ENCODE assay signal across 9 cellular contexts in the genomic region with DNA sequence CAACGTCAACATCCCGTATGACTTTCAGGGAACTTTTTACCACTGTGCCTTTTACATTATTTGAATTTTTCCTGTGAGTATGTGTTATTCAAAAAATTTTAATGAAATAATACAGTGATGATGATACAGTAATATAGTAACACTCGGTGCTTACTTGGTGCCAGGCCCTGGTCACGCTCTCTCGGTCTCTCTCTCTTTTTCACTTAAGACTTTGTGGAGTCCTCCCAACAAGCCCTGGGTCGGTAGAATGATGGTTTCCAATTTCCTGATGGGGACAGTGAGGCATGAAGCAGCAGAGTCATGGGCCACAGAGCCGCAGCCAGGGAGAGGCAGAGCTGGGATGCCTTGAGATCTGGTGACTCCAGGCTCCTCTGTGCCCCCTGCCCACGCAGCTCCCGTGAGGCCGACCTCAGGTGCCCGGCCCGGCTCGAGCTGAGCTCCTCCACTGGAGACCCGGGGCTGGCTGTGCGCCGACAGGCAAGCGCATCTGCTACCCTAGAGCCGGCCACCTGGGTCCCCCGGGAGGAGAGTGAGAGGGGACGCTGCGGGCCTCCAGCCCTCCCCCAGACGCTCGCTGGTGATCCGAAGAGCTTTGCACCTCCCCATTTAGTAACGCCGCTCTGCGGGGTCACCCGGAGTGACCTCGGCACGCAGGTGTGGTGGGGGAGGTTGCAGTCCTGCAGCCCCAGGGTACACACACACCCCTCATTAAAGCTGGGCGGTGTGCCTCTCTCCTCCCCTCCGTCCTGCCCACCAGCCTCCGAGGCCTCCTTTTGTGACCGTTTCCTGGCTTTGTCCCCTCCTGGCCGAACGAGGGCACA. TPM values are rescaled to one million over a fixed set of nuclear protein-coding genes. Genes with fewer than 3 reads are reported as not detected.
DNase-seq lines count a peak whose midpoint lies in the region; ATAC-seq, FAIRE-seq and TF ChIP-seq lines count a peak whose summit lies in the region.
"Had no signal": no experiment of that assay in that cellular context is flagged by ENCODE, and none has a peak within 500 bp of the region (broad histone marks: within the 10 kb centered on the region; RNA-seq: fewer than 3 reads in every experiment).

No MANE protein-coding gene starts in this region.

- dilution Hi-C loops in endothelial cell of umbilical vein (cut with MboI; ENCODE audit: extremely low pct_ligation_motif_present, low sequenced_read_pairs) = no loop called here

- no peaks in the 10 kb centered on the region for H3K79me2 ChIP-seq in DOHH2 (ENCODE audit: control insufficient read depth, low read length)
- H3K79me2 ChIP-seq in endothelial cell of umbilical vein (ENCODE audit: control insufficient read depth, insufficient read depth, low read length) = no peaks in the 10 kb centered on the region

- H3K4me3 Mint-ChIP-seq in naive thymus-derived CD4-positive, alpha-beta T cell = no peak overlapping the region
- H3K4me3 Mint-ChIP-seq: activated naive CD8-positive, alpha-beta T cell treated with anti-CD3 and anti-CD28 coated beads, Interleukin-2, amount 10 ng/mL, durations not matched to agents 7 days and 5 days had no signal

- no peaks in the 10 kb centered on the region for H3K36me3 Mint-ChIP-seq in naive thymus-derived CD4-positive, alpha-beta T cell
- H3K36me3 Mint-ChIP-seq: activated naive CD8-positive, alpha-beta T cell treated with anti-CD3 and anti-CD28 coated beads, Interleukin-2, amount 10 ng/mL, durations not matched to agents 7 days and 5 days had no signal

- ATAC-seq in naive thymus-derived CD4-positive, alpha-beta T cell = no peak

- no peaks in the 10 kb centered on the region for H3K9me1 ChIP-seq in endothelial cell of umbilical vein (replicated peaks; ENCODE audit: control insufficient read depth, extremely low read depth, insufficient read depth, low read length)

- H3K27ac ChIP-seq in DOHH2 (ENCODE audit: low read depth, low read length) = no peak overlapping the region
- peak overlapping the region; percentile 96 for H3K27ac ChIP-seq in endothelial cell of umbilical vein (ENCODE audit: insufficient read depth, low read depth, low read length)
- H3K27ac ChIP-seq in naive thymus-derived CD4-positive, alpha-beta T cell (ENCODE audit: low read depth, low read length) = no peak overlapping the region

- peak overlapping the region; percentile 58 for H3K4me2 ChIP-seq in DOHH2 (ENCODE audit: low read length)
- peak overlapping the region; percentile 65 for H3K4me2 ChIP-seq in endothelial cell of umbilical vein (ENCODE audit: insufficient read depth, low read length)

- no peaks in the 10 kb centered on the region for H3K9me3 ChIP-seq in DOHH2 (ENCODE audit: control insufficient read depth, insufficient read depth, low read length)
- H3K9me3 ChIP-seq in endothelial cell of umbilical vein (replicated peaks; ENCODE audit: control insufficient read depth, insufficient read depth, low read length) = no peaks in the 10 kb centered on the region
- H3K9me3 ChIP-seq in naive thymus-derived CD4-positive, alpha-beta T cell (ENCODE audit: control insufficient read depth in 2 of 3, low read length in 3 of 3) = no peaks in the 10 kb centered on the region

- peaks cover 15 to 39% (median 17%) of the 10 kb centered on the region in 5 donors for H3K27me3 Mint-ChIP-seq in naive thymus-derived CD4-positive, alpha-beta T cell

- H3F3A ChIP-seq in DOHH2 (ENCODE audit: control insufficient read depth, insufficient read depth) = no peaks in the 10 kb centered on the region

- H3K9ac ChIP-seq in endothelial cell of umbilical vein (replicated peaks; ENCODE audit: extremely low read depth, insufficient read depth, low read length) = peak overlapping the region; percentile 79

- intact Hi-C loops in endothelial cell of umbilical vein (cut with micrococcal nuclease) = loop anchor here (1.0 kb wide), 2 partner anchors 31 to 32 kb away; partner anchors contain the start of gene ZNF579
- intact Hi-C loops in naive thymus-derived CD4-positive, alpha-beta T cell (cut with micrococcal nuclease) = no loop called here

- POLR2A ChIA-PET in endothelial cell of umbilical vein (lab: Charles Lee) = interaction anchor here (0.5 kb wide), 1 partner anchor 73 kb away, joined by 3 read pairs; no protein-coding TSS in a partner anchor
- POLR2A ChIA-PET in naive thymus-derived CD4-positive, alpha-beta T cell (lab: Charles Lee) = no interaction called here

- peaks cover 0 to 2% (median 0%) of the 10 kb centered on the region in 11 donors for H3K9me3 Mint-ChIP-seq in naive thymus-derived CD4-positive, alpha-beta T cell
- H3K9me3 Mint-ChIP-seq: activated naive CD8-positive, alpha-beta T cell treated with anti-CD3 and anti-CD28 coated beads, Interleukin-2, amount 10 ng/mL, durations not matched to agents 7 days and 5 days had no signal

- BruUV-seq in endothelial cell of umbilical vein (replicated peaks; lab: Mats Ljungman, UMichigan) = TSS peak; percentile 98

- peak overlapping the region; percentile 45 for H3K4me3 ChIP-seq in DOHH2 (ENCODE audit: low read length)
- H3K4me3 ChIP-seq in endothelial cell of umbilical vein (replicated peaks in 1 of 3; ENCODE audit: insufficient read depth in 1 of 3, low read depth in 1 of 3, low read length in 3 of 3) = peak overlapping the region in 2 of 3 experiments; percentile 21 to 26
- no peak overlapping the region for H3K4me3 ChIP-seq in naive thymus-derived CD4-positive, alpha-beta T cell (ENCODE audit: low read length)

- peaks cover 7% of the 10 kb centered on the region for H3K27me3 ChIP-seq in DOHH2 (ENCODE audit: control insufficient read depth, low read length)
- H3K27me3 ChIP-seq in endothelial cell of umbilical vein (ENCODE audit: control insufficient read depth in 2 of 2, insufficient read depth in 2 of 2, low read length in 2 of 2) = peaks cover 0 to 3% of the 10 kb centered on the region in 2 experiments
- no peaks in the 10 kb centered on the region for H3K27me3 ChIP-seq in naive thymus-derived CD4-positive, alpha-beta T cell (ENCODE audit: control insufficient read depth in 2 of 2, insufficient read depth in 2 of 2, low read length in 2 of 2)

- H3K9me2 ChIP-seq in DOHH2 (replicated peaks; ENCODE audit: control insufficient read depth, low read length) = no peaks in the 10 kb centered on the region

- H3K27ac Mint-ChIP-seq in naive thymus-derived CD4-positive, alpha-beta T cell = no peak overlapping the region
- H3K27ac Mint-ChIP-seq: activated naive CD8-positive, alpha-beta T cell treated with anti-CD3 and anti-CD28 coated beads, Interleukin-2, amount 10 ng/mL, durations not matched to agents 7 days and 5 days had no signal

- H3K36me3 ChIP-seq in DOHH2 (ENCODE audit: control insufficient read depth, low read length) (no peaks in the 10 kb centered on the region), endothelial cell of umbilical vein (ENCODE audit: control insufficient read depth in 2 of 2, extremely low read depth in 1 of 2, insufficient read depth in 2 of 2, low read length in 2 of 2) (no peaks in the 10 kb centered on the region)
- no peaks in the 10 kb centered on the region for H3K36me3 ChIP-seq in naive thymus-derived CD4-positive, alpha-beta T cell (ENCODE audit: control insufficient read depth in 2 of 3, insufficient read depth in 3 of 3, low read length in 3 of 3)

- H3K4me1 Mint-ChIP-seq in naive thymus-derived CD4-positive, alpha-beta T cell = peaks cover 0 to 10% (median 0%) of the 10 kb centered on the region in 7 donors

- H4K20me1 ChIP-seq in DOHH2 (ENCODE audit: control insufficient read depth, insufficient read depth, low read depth, low read length) (no peaks in the 10 kb centered on the region), endothelial cell of umbilical vein (replicated peaks; ENCODE audit: control insufficient read depth, extremely low read depth, insufficient read depth, low read length) (no peaks in the 10 kb centered on the region)

- TF ChIP-seq CTCF in DOHH2 (IDR thresholded peaks at IDR 0.05; ENCODE audit: low read depth, low read length, poor library complexity, severe bottlenecking) (no peak), endothelial cell of umbilical vein (IDR thresholded peaks at IDR 0.05; ENCODE audit: extremely low read depth in 1 of 2, insufficient read depth in 1 of 2, low read depth in 1 of 2, low read length in 2 of 2) (peak in 1 of 2 donors; percentile 13)

- peaks cover 11% of the 10 kb centered on the region for H3K4me1 ChIP-seq in DOHH2 (ENCODE audit: control insufficient read depth, low read length)
- peaks cover 33% of the 10 kb centered on the region for H3K4me1 ChIP-seq in endothelial cell of umbilical vein (ENCODE audit: control insufficient read depth, extremely low read depth, insufficient read depth, low read length)
- H3K4me1 ChIP-seq in naive thymus-derived CD4-positive, alpha-beta T cell (ENCODE audit: control insufficient read depth in 2 of 2, insufficient read depth in 2 of 2, low read length in 2 of 2) = no peaks in the 10 kb centered on the region

- peak overlapping the region; percentile 65 for H2AFZ ChIP-seq in endothelial cell of umbilical vein (ENCODE audit: low read depth, low read length)

- CTCF ChIA-PET in endothelial cell of umbilical vein (lab: Charles Lee) = interaction anchor here (0.7 to 2.0 kb wide), 7 partner anchors 9 to 83 kb away, joined by 3 to 9 read pairs (median 4); partner anchors contain the start of gene FIZ1
- CTCF ChIA-PET in naive thymus-derived CD4-positive, alpha-beta T cell (lab: Charles Lee) = no interaction called here

- DNase-seq in NCI-H2227 (lab: John Stamatoyannopoulos, UW; ENCODE audit: unreplicated experiment) (peak; percentile 81), endothelial cell of umbilical vein (ENCODE audit: low read depth, low spot score) (peak; percentile 86), non-pigmented ciliary epithelial cell (ENCODE audit: low read depth) (peak; percentile 63), medulla oblongata (ENCODE audit: extremely low spot score) (no peak)
- no peak for DNase-seq in stimulated activated CD4-positive, alpha-beta T cell treated with anti-CD3 and anti-CD28 coated beads, Interleukin-2, amount 100 ng/mL, for 24 hours
- no peak for DNase-seq in effector CD8-positive, alpha-beta T cell (lab: John Stamatoyannopoulos, UW)
- no peak for DNase-seq in naive thymus-derived CD4-positive, alpha-beta T cell
- DNase-seq: activated naive CD8-positive, alpha-beta T cell treated with anti-CD3 and anti-CD28 coated beads, Interleukin-2, amount 10 ng/mL, durations not matched to agents 7 days and 5 days had no signal

- no peak for TF ChIP-seq POLR2A in endothelial cell of umbilical vein (IDR thresholded peaks at IDR 0.05; ENCODE audit: low read depth, low read length)

- FAIRE-seq in endothelial cell of umbilical vein (lab: Jason Lieb, UNC) = peak; percentile 83

RNA-seq across cellular contexts. Expression of gene SBK3, which starts 4.4 kb away (rescaled TPM):
- 0.25 and 0.62 TPM in 2 replicates for total RNA-seq in endothelial cell of umbilical vein
- 0.18 and 0.19 TPM in 2 replicates for polyA plus RNA-seq in endothelial cell of umbilical vein
- 0.17 and 0.18 TPM in 2 replicates for polyA plus RNA-seq in endothelial cell of umbilical vein (2011; cell fraction: cytosol; rRNA removed)
- polyA plus RNA-seq in endothelial cell of umbilical vein (2011; cell fraction: nucleus; rRNA removed) = 0.60 and 0.67 TPM in 2 replicates
- not detected in 2 replicates for polyA plus RNA-seq in endothelial cell of umbilical vein (2012)
- 0.25 TPM in 1 of 2 replicates, not detected in the other for polyA minus RNA-seq in endothelial cell of umbilical vein
- not detected for polyA minus RNA-seq in endothelial cell of umbilical vein (2011; cell fraction: cytosol; rRNA and poly(A)+ RNA removed)
- polyA minus RNA-seq in endothelial cell of umbilical vein (2011; cell fraction: nucleus; rRNA and poly(A)+ RNA removed) = not detected in 2 replicates
- not detected for total RNA-seq in naive thymus-derived CD4-positive, alpha-beta T cell
- polyA plus RNA-seq in naive thymus-derived CD4-positive, alpha-beta T cell = not detected
- total RNA-seq: activated naive CD8-positive, alpha-beta T cell treated with anti-CD3 and anti-CD28 coated beads, Interleukin-2, amount 10 ng/mL, durations not matched to agents 7 days and 5 days had no signal

RNA-seq across cellular contexts. Expression of gene SBK2, which starts 12.8 kb away (rescaled TPM):
- not detected in 2 replicates for total RNA-seq in endothelial cell of umbilical vein
- polyA plus RNA-seq in endothelial cell of umbilical vein = not detected in 2 replicates
- not detected in 2 replicates for polyA plus RNA-seq in endothelial cell of umbilical vein (2011; cell fraction: cytosol; rRNA removed)
- polyA plus RNA-seq in endothelial cell of umbilical vein (2011; cell fraction: nucleus; rRNA removed) = not detected in 2 replicates
- polyA plus RNA-seq in endothelial cell of umbilical vein (2012) = not detected in 2 replicates
- not detected in 2 replicates for polyA minus RNA-seq in endothelial cell of umbilical vein
- not detected for polyA minus RNA-seq in endothelial cell of umbilical vein (2011; cell fraction: cytosol; rRNA and poly(A)+ RNA removed)
- not detected in 2 replicates for polyA minus RNA-seq in endothelial cell of umbilical vein (2011; cell fraction: nucleus; rRNA and poly(A)+ RNA removed)
- total RNA-seq in naive thymus-derived CD4-positive, alpha-beta T cell = not detected
- not detected for polyA plus RNA-seq in naive thymus-derived CD4-positive, alpha-beta T cell
- total RNA-seq: activated naive CD8-positive, alpha-beta T cell treated with anti-CD3 and anti-CD28 coated beads, Interleukin-2, amount 10 ng/mL, durations not matched to agents 7 days and 5 days had no signal

RNA-seq across cellular contexts. Expression of gene ZNF579, which starts 30.9 kb away (rescaled TPM):
- total RNA-seq in endothelial cell of umbilical vein = 15.7 and 15.9 TPM in 2 replicates
- polyA plus RNA-seq in endothelial cell of umbilical vein = 9.9 and 11.6 TPM in 2 replicates
- 2.4 and 4.1 TPM in 2 replicates for polyA plus RNA-seq in endothelial cell of umbilical vein (2011; cell fraction: cytosol; rRNA removed)
- 7.0 and 12.5 TPM in 2 replicates for polyA plus RNA-seq in endothelial cell of umbilical vein (2011; cell fraction: nucleus; rRNA removed)
- 6.6 and 11.0 TPM in 2 replicates for polyA plus RNA-seq in endothelial cell of umbilical vein (2012)
- 17.1 and 17.8 TPM in 2 replicates for polyA minus RNA-seq in endothelial cell of umbilical vein
- 5.4 TPM for polyA minus RNA-seq in endothelial cell of umbilical vein (2011; cell fraction: cytosol; rRNA and poly(A)+ RNA removed)
- 7.9 and 8.4 TPM in 2 replicates for polyA minus RNA-seq in endothelial cell of umbilical vein (2011; cell fraction: nucleus; rRNA and poly(A)+ RNA removed)
- 10 to 100 TPM in 1 of 5 experiments, 1 to 10 TPM in 4; 6.1 to 11.0 (median 7.8) TPM for total RNA-seq in naive thymus-derived CD4-positive, alpha-beta T cell
- polyA plus RNA-seq in naive thymus-derived CD4-positive, alpha-beta T cell = 1 to 10 TPM in 1 of 2 donors, under 1 TPM in 1; 0.50 to 2.2 TPM

RNA-seq across cellular contexts. Expression of gene FIZ1, which starts 49.6 kb away (rescaled TPM):
- 14.7 and 15.6 TPM in 2 replicates for total RNA-seq in endothelial cell of umbilical vein
- 6.6 and 7.0 TPM in 2 replicates for polyA plus RNA-seq in endothelial cell of umbilical vein
- polyA plus RNA-seq in endothelial cell of umbilical vein (2011; cell fraction: cytosol; rRNA removed) = 5.2 and 5.6 TPM in 2 replicates
- polyA plus RNA-seq in endothelial cell of umbilical vein (2011; cell fraction: nucleus; rRNA removed) = 9.0 and 12.8 TPM in 2 replicates
- polyA plus RNA-seq in endothelial cell of umbilical vein (2012) = 6.3 and 9.7 TPM in 2 replicates
- 3.1 and 7.7 TPM in 2 replicates for polyA minus RNA-seq in endothelial cell of umbilical vein
- 12.8 TPM for polyA minus RNA-seq in endothelial cell of umbilical vein (2011; cell fraction: cytosol; rRNA and poly(A)+ RNA removed)
- 5.1 and 6.5 TPM in 2 replicates for polyA minus RNA-seq in endothelial cell of umbilical vein (2011; cell fraction: nucleus; rRNA and poly(A)+ RNA removed)
- total RNA-seq in naive thymus-derived CD4-positive, alpha-beta T cell = 10 to 100 TPM in 4 of 5 experiments, 1 to 10 TPM in 1; 9.4 to 32.0 (median 16.1) TPM
- polyA plus RNA-seq in naive thymus-derived CD4-positive, alpha-beta T cell = 1 to 10 TPM; 3.3 to 6.5 TPM

RNA-seq across cellular contexts. Expression of gene ZNF524, which starts 50.4 kb away (rescaled TPM):
- 14.2 and 15.2 TPM in 2 replicates for total RNA-seq in endothelial cell of umbilical vein
- 15.4 and 22.5 TPM in 2 replicates for polyA plus RNA-seq in endothelial cell of umbilical vein
- 7.8 and 15.2 TPM in 2 replicates for polyA plus RNA-seq in endothelial cell of umbilical vein (2011; cell fraction: cytosol; rRNA removed)
- 4.3 and 6.1 TPM in 2 replicates for polyA plus RNA-seq in endothelial cell of umbilical vein (2011; cell fraction: nucleus; rRNA removed)
- polyA plus RNA-seq in endothelial cell of umbilical vein (2012) = 4.3 and 8.3 TPM in 2 replicates
- 1.8 and 4.0 TPM in 2 replicates for polyA minus RNA-seq in endothelial cell of umbilical vein
- 4.6 TPM for polyA minus RNA-seq in endothelial cell of umbilical vein (2011; cell fraction: cytosol; rRNA and poly(A)+ RNA removed)
- 1.2 and 4.1 TPM in 2 replicates for polyA minus RNA-seq in endothelial cell of umbilical vein (2011; cell fraction: nucleus; rRNA and poly(A)+ RNA removed)
- 10 to 100 TPM; 13.3 to 32.1 (median 24.7) TPM for total RNA-seq in naive thymus-derived CD4-positive, alpha-beta T cell
- 10 to 100 TPM; 41.2 to 50.5 TPM for polyA plus RNA-seq in naive thymus-derived CD4-positive, alpha-beta T cell

Comparison
In these comparisons a context has a peak if more than half of its experiments do, and no peak if none do; other contexts are left out.
1. DNase-seq: peak in NCI-H2227 (single experiment), endothelial cell of umbilical vein (single experiment) and non-pigmented ciliary epithelial cell (single experiment); none in stimulated activated CD4-positive, alpha-beta T cell treated with anti-CD3 and anti-CD28 coated beads, Interleukin-2, amount 100 ng/mL, for 24 hours (0 of 2), medulla oblongata (single experiment), effector CD8-positive, alpha-beta T cell (single experiment) and naive thymus-derived CD4-positive, alpha-beta T cell (0 of 9).